In genomic region chr22:37624017-37624365, GRCh38 we compare ENCODE assay signal across 16 cellular contexts. TPM values are rescaled to one million over a fixed set of nuclear protein-coding genes. Genes with fewer than 3 reads are reported as not detected.
A peak's percentile ranks its signal among the peaks of the same experiment; 100 is the strongest.
DNase-seq lines count a peak whose midpoint lies in the region; ATAC-seq and TF ChIP-seq lines count a peak whose summit lies in the region.
"Had no signal": no experiment of that assay in that cellular context is flagged by ENCODE, and none has a peak within 500 bp of the region (broad histone marks: within the 10 kb centered on the region; RNA-seq: fewer than 3 reads in every experiment).

No MANE protein-coding gene starts in this region.

- DNase-seq in activated T-cell treated with anti-CD3 and anti-CD28 coated beads, Interleukin-2, amount 50 U/mL, for 24 hours = no peak
- no peak for DNase-seq in activated T-cell treated with anti-CD3 and anti-CD28 coated beads, Interleukin-2, amount 50 U/mL, for 72 hours
- DNase-seq in activated T-helper 1 cell treated with anti-CD3 and anti-CD28 coated beads, Interleukin-12 subunit alpha, Interleukin-12 subunit beta, Interleukin-2, Interleukin-4 antibody, amounts not matched to agents 30 ng/mL and 10 ng/mL and 1 ng/mL, durations not matched to agents 14 hours and 24 hours and 36 hours (ENCODE audit: low spot score) = no peak
- DNase-seq in right lobe of liver = peak; percentile 60 to 86 (median 74)
- DNase-seq in substantia nigra (lab: John Stamatoyannopoulos, UW) = no peak
- no peak for DNase-seq in amygdala (lab: John Stamatoyannopoulos, UW)
- no peak for DNase-seq in NCI-H128 (lab: John Stamatoyannopoulos, UW; ENCODE audit: unreplicated experiment)
- no peak for DNase-seq in 8988T
- DNase-seq: NCI-H524 treated with DMSO at 0.1 percent for 48 hours had no signal

- H3K9me3 ChIP-seq in right lobe of liver = no peaks in the 10 kb centered on the region
- H3K9me3 ChIP-seq: thyroid gland had no signal

- H3K36me3 Mint-ChIP-seq in activated T-cell treated with anti-CD3 and anti-CD28 coated beads, Interleukin-2, amount 50 U/mL, for 24 hours (ENCODE audit: low read depth) = peaks cover 82% of the 10 kb centered on the region
- peaks cover 0 to 2% of the 10 kb centered on the region in 2 donors for H3K36me3 Mint-ChIP-seq in activated T-cell treated with anti-CD3 and anti-CD28 coated beads, Interleukin-2, amount 50 U/mL, for 72 hours (ENCODE audit: insufficient read depth in 2 of 2)
- peaks cover 9% of the 10 kb centered on the region for H3K36me3 Mint-ChIP-seq in activated T-helper 1 cell treated with anti-CD3 and anti-CD28 coated beads, Interleukin-12 subunit alpha, Interleukin-12 subunit beta, Interleukin-2, Interleukin-4 antibody, amounts not matched to agents 30 ng/mL and 10 ng/mL and 1 ng/mL, durations not matched to agents 14 hours and 24 hours and 36 hours (ENCODE audit: low read depth)

- H3K27me3 Mint-ChIP-seq in activated T-cell treated with anti-CD3 and anti-CD28 coated beads, Interleukin-2, amount 50 U/mL, for 24 hours = no peaks in the 10 kb centered on the region
- no peaks in the 10 kb centered on the region for H3K27me3 Mint-ChIP-seq in activated T-cell treated with anti-CD3 and anti-CD28 coated beads, Interleukin-2, amount 50 U/mL, for 72 hours (ENCODE audit: low read depth)
- H3K27me3 Mint-ChIP-seq in activated T-helper 1 cell treated with anti-CD3 and anti-CD28 coated beads, Interleukin-12 subunit alpha, Interleukin-12 subunit beta, Interleukin-2, Interleukin-4 antibody, amounts not matched to agents 30 ng/mL and 10 ng/mL and 1 ng/mL, durations not matched to agents 14 hours and 24 hours and 36 hours (ENCODE audit: insufficient read depth) = no peaks in the 10 kb centered on the region

- H3K27ac Mint-ChIP-seq in activated T-cell treated with anti-CD3 and anti-CD28 coated beads, Interleukin-2, amount 50 U/mL, for 24 hours = peak overlapping the region; percentile 94
- no peak overlapping the region for H3K27ac Mint-ChIP-seq in activated T-cell treated with anti-CD3 and anti-CD28 coated beads, Interleukin-2, amount 50 U/mL, for 72 hours
- peak overlapping the region; percentile 70 for H3K27ac Mint-ChIP-seq in activated T-helper 1 cell treated with anti-CD3 and anti-CD28 coated beads, Interleukin-12 subunit alpha, Interleukin-12 subunit beta, Interleukin-2, Interleukin-4 antibody, amounts not matched to agents 30 ng/mL and 10 ng/mL and 1 ng/mL, durations not matched to agents 14 hours and 24 hours and 36 hours

- H3K4me3 Mint-ChIP-seq in activated T-cell treated with anti-CD3 and anti-CD28 coated beads, Interleukin-2, amount 50 U/mL, for 24 hours = no peak overlapping the region
- H3K4me3 Mint-ChIP-seq in activated T-cell treated with anti-CD3 and anti-CD28 coated beads, Interleukin-2, amount 50 U/mL, for 72 hours = no peak overlapping the region
- H3K4me3 Mint-ChIP-seq in activated T-helper 1 cell treated with anti-CD3 and anti-CD28 coated beads, Interleukin-12 subunit alpha, Interleukin-12 subunit beta, Interleukin-2, Interleukin-4 antibody, amounts not matched to agents 30 ng/mL and 10 ng/mL and 1 ng/mL, durations not matched to agents 14 hours and 24 hours and 36 hours = no peak overlapping the region
- H3K4me3 Mint-ChIP-seq: mesothelial cell of epicardium had no signal

- TF ChIP-seq CTCF in right lobe of liver (IDR thresholded peaks at IDR 0.05) = no peak

- H3K27me3 ChIP-seq in right lobe of liver = no peaks in the 10 kb centered on the region
- H3K27me3 ChIP-seq: thyroid gland had no signal

- no peak for TF ChIP-seq POLR2A in right lobe of liver (IDR thresholded peaks at IDR 0.05)

- H3K27ac ChIP-seq in right lobe of liver (no peak overlapping the region), substantia nigra (ENCODE audit: low read depth, low read length, poor library complexity, severe bottlenecking) (peak overlapping the region; percentile 7)
- H3K27ac ChIP-seq: epithelial cell of prostate, thyroid gland, WERI-Rb-1 had no signal

- peaks cover 2 to 32% (median 21%) of the 10 kb centered on the region in 4 donors for H3K4me1 ChIP-seq in right lobe of liver

- H3K36me3 ChIP-seq in right lobe of liver = peaks cover 0 to 14% (median 5%) of the 10 kb centered on the region in 4 donors

- H3K4me1 Mint-ChIP-seq in activated T-cell treated with anti-CD3 and anti-CD28 coated beads, Interleukin-2, amount 50 U/mL, for 24 hours (ENCODE audit: low read depth) = peaks cover 52% of the 10 kb centered on the region
- peaks cover 53% of the 10 kb centered on the region for H3K4me1 Mint-ChIP-seq in activated T-cell treated with anti-CD3 and anti-CD28 coated beads, Interleukin-2, amount 50 U/mL, for 72 hours (ENCODE audit: low read depth)
- H3K4me1 Mint-ChIP-seq in activated T-helper 1 cell treated with anti-CD3 and anti-CD28 coated beads, Interleukin-12 subunit alpha, Interleukin-12 subunit beta, Interleukin-2, Interleukin-4 antibody, amounts not matched to agents 30 ng/mL and 10 ng/mL and 1 ng/mL, durations not matched to agents 14 hours and 24 hours and 36 hours (ENCODE audit: low read depth) = peaks cover 42% of the 10 kb centered on the region

- ATAC-seq in activated T-cell treated with anti-CD3 and anti-CD28 coated beads, Interleukin-2, amount 50 U/mL, for 72 hours (replicated peaks in 1 of 2) = no peak
- peak; percentile 11 to 38 (median 26) for ATAC-seq in right lobe of liver

- H3K9me3 Mint-ChIP-seq in activated T-cell treated with anti-CD3 and anti-CD28 coated beads, Interleukin-2, amount 50 U/mL, for 24 hours = no peaks in the 10 kb centered on the region
- no peaks in the 10 kb centered on the region for H3K9me3 Mint-ChIP-seq in activated T-cell treated with anti-CD3 and anti-CD28 coated beads, Interleukin-2, amount 50 U/mL, for 72 hours
- no peaks in the 10 kb centered on the region for H3K9me3 Mint-ChIP-seq in activated T-helper 1 cell treated with anti-CD3 and anti-CD28 coated beads, Interleukin-12 subunit alpha, Interleukin-12 subunit beta, Interleukin-2, Interleukin-4 antibody, amounts not matched to agents 30 ng/mL and 10 ng/mL and 1 ng/mL, durations not matched to agents 14 hours and 24 hours and 36 hours
- H3K9me3 Mint-ChIP-seq: mesothelial cell of epicardium had no signal

- 28% methylated on average over 2 of the region's 6 CpGs for WGBS in right lobe of liver (ENCODE audit: insufficient coverage, low coverage, low lambda C conversion rate, missing lambda C conversion rate)

- no peak overlapping the region for H3K4me3 ChIP-seq in right lobe of liver
- H3K4me3 ChIP-seq: thyroid gland had no signal

- intact Hi-C loops in activated T-helper 1 cell treated with anti-CD3 and anti-CD28 coated beads, Interleukin-12 subunit alpha, Interleukin-12 subunit beta, Interleukin-2, Interleukin-4 antibody, amounts not matched to agents 30 ng/mL and 10 ng/mL and 1 ng/mL, durations not matched to agents 14 hours and 24 hours and 36 hours (cut with micrococcal nuclease) = no loop called here
- intact Hi-C loops in right lobe of liver (cut with DNase I) = loop anchor here in 1 of 2 donors (10.0 kb wide), 1 partner anchor 51 kb away; the partner anchor contains the start of gene LGALS1

RNA-seq across cellular contexts. Expression of gene GGA1, which starts 15.4 kb away (rescaled TPM):
- total RNA-seq in activated T-cell treated with anti-CD3 and anti-CD28 coated beads, Interleukin-2, amount 50 U/mL, for 72 hours = 10 to 100 TPM; 81.5 to 96.2 TPM
- 70.8 and 78.9 TPM in 2 replicates for total RNA-seq in activated T-helper 1 cell treated with anti-CD3 and anti-CD28 coated beads, Interleukin-12 subunit alpha, Interleukin-12 subunit beta, Interleukin-2, Interleukin-4 antibody, amounts not matched to agents 30 ng/mL and 10 ng/mL and 1 ng/mL, durations not matched to agents 14 hours and 24 hours and 36 hours
- 10 to 100 TPM; 18.4 to 27.3 (median 24.1) TPM for total RNA-seq in right lobe of liver

RNA-seq across cellular contexts. Expression of gene SH3BP1, which starts 15.5 kb away (rescaled TPM):
- total RNA-seq in activated T-cell treated with anti-CD3 and anti-CD28 coated beads, Interleukin-2, amount 50 U/mL, for 72 hours = 100 to 1,000 TPM in 1 of 2 donors, 10 to 100 TPM in 1; 99.0 to 103 TPM
- 110 and 116 TPM in 2 replicates for total RNA-seq in activated T-helper 1 cell treated with anti-CD3 and anti-CD28 coated beads, Interleukin-12 subunit alpha, Interleukin-12 subunit beta, Interleukin-2, Interleukin-4 antibody, amounts not matched to agents 30 ng/mL and 10 ng/mL and 1 ng/mL, durations not matched to agents 14 hours and 24 hours and 36 hours
- total RNA-seq in right lobe of liver = 1 to 10 TPM; 1.6 to 4.8 (median 2.8) TPM

RNA-seq across cellular contexts. Expression of gene PDXP, which starts 34.5 kb away (rescaled TPM):
- 10 to 100 TPM; 14.8 to 17.2 TPM for total RNA-seq in activated T-cell treated with anti-CD3 and anti-CD28 coated beads, Interleukin-2, amount 50 U/mL, for 72 hours
- total RNA-seq in activated T-helper 1 cell treated with anti-CD3 and anti-CD28 coated beads, Interleukin-12 subunit alpha, Interleukin-12 subunit beta, Interleukin-2, Interleukin-4 antibody, amounts not matched to agents 30 ng/mL and 10 ng/mL and 1 ng/mL, durations not matched to agents 14 hours and 24 hours and 36 hours = 47.0 and 50.4 TPM in 2 replicates
- 10 to 100 TPM; 15.7 to 63.4 (median 34.4) TPM for total RNA-seq in right lobe of liver

RNA-seq across cellular contexts. Expression of gene LGALS2, which starts 44.1 kb away (rescaled TPM):
- not detected for total RNA-seq in activated T-cell treated with anti-CD3 and anti-CD28 coated beads, Interleukin-2, amount 50 U/mL, for 72 hours
- total RNA-seq in activated T-helper 1 cell treated with anti-CD3 and anti-CD28 coated beads, Interleukin-12 subunit alpha, Interleukin-12 subunit beta, Interleukin-2, Interleukin-4 antibody, amounts not matched to agents 30 ng/mL and 10 ng/mL and 1 ng/mL, durations not matched to agents 14 hours and 24 hours and 36 hours = not detected in 2 replicates
- under 1 TPM in 1 of 6 experiments, not detected in 5; 0.64 TPM for total RNA-seq in right lobe of liver
- total RNA-seq: bronchial epithelial cell, H4, renal cortical epithelial cell, thyroid gland had no signal

RNA-seq across cellular contexts. Expression of gene LGALS1, which starts 51.4 kb away (rescaled TPM):
- 100 to 1,000 TPM; 303 to 803 TPM for total RNA-seq in activated T-cell treated with anti-CD3 and anti-CD28 coated beads, Interleukin-2, amount 50 U/mL, for 72 hours
- total RNA-seq in activated T-helper 1 cell treated with anti-CD3 and anti-CD28 coated beads, Interleukin-12 subunit alpha, Interleukin-12 subunit beta, Interleukin-2, Interleukin-4 antibody, amounts not matched to agents 30 ng/mL and 10 ng/mL and 1 ng/mL, durations not matched to agents 14 hours and 24 hours and 36 hours = 245 and 254 TPM in 2 replicates
- total RNA-seq in right lobe of liver = 100 to 1,000 TPM in 4 of 6 experiments, 10 to 100 TPM in 2; 34.7 to 267 (median 141) TPM

Comparison
In these comparisons a context has a peak if more than half of its experiments do, and no peak if none do; other contexts are left out.
1. DNase-seq: peak in right lobe of liver (3 of 3); none in activated T-cell treated with anti-CD3 and anti-CD28 coated beads, Interleukin-2, amount 50 U/mL, for 24 hours (single experiment), activated T-cell treated with anti-CD3 and anti-CD28 coated beads, Interleukin-2, amount 50 U/mL, for 72 hours (0 of 2), activated T-helper 1 cell treated with anti-CD3 and anti-CD28 coated beads, Interleukin-12 subunit alpha, Interleukin-12 subunit beta, Interleukin-2, Interleukin-4 antibody, amounts not matched to agents 30 ng/mL and 10 ng/mL and 1 ng/mL, durations not matched to agents 14 hours and 24 hours and 36 hours (single experiment), substantia nigra (0 of 49), amygdala (0 of 56), NCI-H128 (single experiment) and 8988T (single experiment).
2. ATAC-seq: peak in right lobe of liver (4 of 4); none in activated T-cell treated with anti-CD3 and anti-CD28 coated beads, Interleukin-2, amount 50 U/mL, for 72 hours (0 of 2).
3. RNA of gene SH3BP1, which starts 15.5 kb away (total RNA-seq): 110 to 116 TPM in activated T-helper 1 cell treated with anti-CD3 and anti-CD28 coated beads, Interleukin-12 subunit alpha, Interleukin-12 subunit beta, Interleukin-2, Interleukin-4 antibody, amounts not matched to agents 30 ng/mL and 10 ng/mL and 1 ng/mL, durations not matched to agents 14 hours and 24 hours and 36 hours and 99.0 to 103 TPM in activated T-cell treated with anti-CD3 and anti-CD28 coated beads, Interleukin-2, amount 50 U/mL, for 72 hours; 1.6 to 4.8 TPM in right lobe of liver; every median in the first group is over 10 times any median in the second.